In genomic region chr4:181418491-181418890, GRCh38 we compare ENCODE assay signal across 24 cellular contexts.
DNase-seq lines count a peak whose midpoint lies in the region; TF ChIP-seq lines count a peak whose summit lies in the region.
"Had no signal": no experiment of that assay in that cellular context is flagged by ENCODE, and none has a peak within 500 bp of the region (broad histone marks: within the 10 kb centered on the region; RNA-seq: fewer than 3 reads in every experiment).

No MANE protein-coding gene starts in this region.

- H3K36me3 Mint-ChIP-seq in mesothelial cell of epicardium: peaks cover 2% of the 10 kb centered on the region
- H3K36me3 Mint-ChIP-seq: immature natural killer cell had no signal

- H3K27ac Mint-ChIP-seq in mesothelial cell of epicardium: peak overlapping the region; percentile 54
- H3K27ac Mint-ChIP-seq: activated CD4-positive, alpha-beta T cell treated with anti-CD3 and anti-CD28 coated beads for 36 hours; activated naive CD4-positive, alpha-beta T cell treated with anti-CD3 and anti-CD28 coated beads for 36 hours; effector memory CD8-positive, alpha-beta T cell; immature natural killer cell; natural killer cell treated with Interleukin-12 subunit alpha and Interleukin-12 subunit beta and Interleukin-15 and Interleukin-18, amount 100 ng/mL, for 72 hours; stimulated activated naive CD8-positive, alpha-beta T cell treated with anti-CD3 and anti-CD28 coated beads, Interleukin-15, Interleukin-2, amounts not matched to agents 100 ng/mL and 50 ng/mL, for 24 hours; T-helper 1 cell treated with Interleukin-12 subunit alpha and Interleukin-12 subunit beta and Interleukin-4 antibody, amounts not matched to agents 30 μg/mL and 1 μg/mL, for 36 hours had no signal

- DNase-seq in DMS79 (lab: John Stamatoyannopoulos, UW): peak; percentile 38
- DNase-seq in NCI-H146 (lab: John Stamatoyannopoulos, UW): peak; percentile 99
- peak; percentile 88 for DNase-seq in NCI-H69 (lab: John Stamatoyannopoulos, UW)
- DNase-seq in mesothelial cell of epicardium (ENCODE audit: low spot score in 2 of 2, unreplicated experiment in 2 of 2): no peak
- no peak for DNase-seq in foreskin melanocyte
- no peak for DNase-seq in stimulated activated CD4-positive, alpha-beta T cell treated with anti-CD3 and anti-CD28 coated beads, Interleukin-2, amount 100 ng/mL, for 48 hours
- DNase-seq in D341Med (ENCODE audit: low spot score): no peak
- no peak for DNase-seq in activated CD4-positive, CD25-positive, alpha-beta regulatory T cell treated with anti-CD3 and anti-CD28 coated beads, Interleukin-2, amount 50 U/mL, for 72 hours
- DNase-seq: activated CD4-positive, alpha-beta T cell treated with anti-CD3 and anti-CD28 coated beads for 36 hours; activated naive CD4-positive, alpha-beta T cell treated with anti-CD3 and anti-CD28 coated beads for 36 hours; activated T-cell treated with anti-CD3 and anti-CD28 coated beads, Interleukin-2, amount 50 U/mL, for 4 hours; amniotic stem cell; BE2C; colonic mucosa; effector memory CD8-positive, alpha-beta T cell; hippocampal formation; immature natural killer cell; NCI-H1694 treated with DMSO at 0.1 percent for 48 hours; posterior cingulate gyrus; sigmoid colon; tibial artery had no signal

- TF ChIP-seq CTCF in mesothelial cell of epicardium (IDR thresholded peaks at IDR 0.05; ENCODE audit: unreplicated experiment): no peak

- peaks cover 21% of the 10 kb centered on the region for H3K4me1 Mint-ChIP-seq in mesothelial cell of epicardium
- H3K4me1 Mint-ChIP-seq: activated CD4-positive, alpha-beta T cell treated with anti-CD3 and anti-CD28 coated beads for 36 hours; immature natural killer cell had no signal

- no peaks in the 10 kb centered on the region for H3K27me3 Mint-ChIP-seq in mesothelial cell of epicardium (ENCODE audit: low read depth)
- H3K27me3 Mint-ChIP-seq: activated CD4-positive, alpha-beta T cell treated with anti-CD3 and anti-CD28 coated beads for 36 hours; effector memory CD8-positive, alpha-beta T cell; natural killer cell treated with Interleukin-12 subunit alpha and Interleukin-12 subunit beta and Interleukin-15 and Interleukin-18, amount 100 ng/mL, for 72 hours; stimulated activated naive CD8-positive, alpha-beta T cell treated with anti-CD3 and anti-CD28 coated beads, Interleukin-15, Interleukin-2, amounts not matched to agents 100 ng/mL and 50 ng/mL, for 24 hours had no signal

- H3K4me3 Mint-ChIP-seq in mesothelial cell of epicardium: no peak overlapping the region
- H3K4me3 Mint-ChIP-seq: activated CD4-positive, alpha-beta T cell treated with anti-CD3 and anti-CD28 coated beads for 36 hours; activated naive CD4-positive, alpha-beta T cell treated with anti-CD3 and anti-CD28 coated beads for 36 hours; activated T-cell treated with anti-CD3 and anti-CD28 coated beads, Interleukin-2, amount 50 U/mL, for 4 hours; effector memory CD8-positive, alpha-beta T cell; immature natural killer cell; natural killer cell treated with Interleukin-12 subunit alpha and Interleukin-12 subunit beta and Interleukin-15 and Interleukin-18, amount 100 ng/mL, for 72 hours; stimulated activated naive CD8-positive, alpha-beta T cell treated with anti-CD3 and anti-CD28 coated beads, Interleukin-15, Interleukin-2, amounts not matched to agents 100 ng/mL and 50 ng/mL, for 24 hours; T-helper 1 cell treated with Interleukin-12 subunit alpha and Interleukin-12 subunit beta and Interleukin-4 antibody, amounts not matched to agents 30 μg/mL and 1 μg/mL, for 36 hours had no signal

- peaks cover 3% of the 10 kb centered on the region for H3K9me3 Mint-ChIP-seq in mesothelial cell of epicardium

Comparison
In these comparisons a context has a peak if more than half of its experiments do, and no peak if none do; other contexts are left out.
1. DNase-seq: peak in DMS79 (single experiment), NCI-H146 (single experiment) and NCI-H69 (single experiment); none in mesothelial cell of epicardium (0 of 2), foreskin melanocyte (single experiment), stimulated activated CD4-positive, alpha-beta T cell treated with anti-CD3 and anti-CD28 coated beads, Interleukin-2, amount 100 ng/mL, for 48 hours (0 of 2), D341Med (single experiment) and activated CD4-positive, CD25-positive, alpha-beta regulatory T cell treated with anti-CD3 and anti-CD28 coated beads, Interleukin-2, amount 50 U/mL, for 72 hours (single experiment).